Comparison of ENCODE assay signal across 22 cellular contexts in genomic region chr1:65985393-65986066, GRCh38.
DNase-seq lines count a peak whose midpoint lies in the region; ATAC-seq, FAIRE-seq and TF ChIP-seq lines count a peak whose summit lies in the region.
"Had no signal": no experiment of that assay in that cellular context is flagged by ENCODE, and none has a peak within 500 bp of the region (broad histone marks: within the 10 kb centered on the region; RNA-seq: fewer than 3 reads in every experiment).

No MANE protein-coding gene starts in this region.

- ATAC-seq in A549 (no peak), IMR-90 (ENCODE audit: low read depth) (no peak), GM21737 (IDR thresholded peaks at IDR 0.05; ENCODE audit: unreplicated experiment) (no peak)
- ATAC-seq: Panc1 had no signal

- no peak overlapping the region for H3K18ac ChIP-seq in IMR-90 (ENCODE audit: low read depth, low read length)

- H4K91ac ChIP-seq in IMR-90 (ENCODE audit: insufficient read depth, low read depth, low read length): no peak overlapping the region

- no peak overlapping the region for H2BK5ac ChIP-seq in IMR-90 (ENCODE audit: low read depth, low read length, poor library complexity, severe bottlenecking)

- no TSS peak for BruUV-seq in IMR-90 (replicated peaks; lab: Mats Ljungman, UMichigan)

- WGBS in A549 (ENCODE audit: missing lambda C conversion rate): 50% methylated on average over 1 of the region's 1 CpG
- WGBS in IMR-90 (ENCODE audit: extremely low coverage in 2 of 2, insufficient read length in 1 of 2), 2 experiments: no CpG with 5 or more reads among the region's 1 CpG
- WGBS in GM23248 (ENCODE audit: low coverage in 1 of 2, low lambda C conversion rate in 2 of 2, missing lambda C conversion rate in 2 of 2), 2 experiments: 92 to 94% methylated on average over 1 of the region's 1 CpG

- H3K9me1 ChIP-seq in IMR-90 (ENCODE audit: insufficient read depth, low read length): no peaks in the 10 kb centered on the region

- H3K4me3 ChIP-seq in A549 (no peak overlapping the region), IMR-90 (ENCODE audit: insufficient read depth, low read depth, low read length) (no peak overlapping the region), dorsolateral prefrontal cortex (peak overlapping the region in 20 of 59 donors; percentile 4 to 53 (median 24)), GM23248 (no peak overlapping the region)
- H3K4me3 ChIP-seq: BLaER1 treated with 17β-estradiol and CSF1 and Interleukin-3, amounts not matched to agents 10 nM and 100 nM had no signal

- no peak for FAIRE-seq in A549 (lab: Jason Lieb, UNC)
- FAIRE-seq: D721Med, GM19239, H54 had no signal

- H2AK5ac ChIP-seq in IMR-90 (ENCODE audit: low read depth, low read length): no peak overlapping the region

- H2AFZ ChIP-seq in IMR-90 (replicated peaks; ENCODE audit: low read length, poor library complexity) (no peak overlapping the region), GM23248 (no peak overlapping the region)

- TF ChIP-seq CTCF in A549 (IDR thresholded peaks at IDR 0.05): no peak
- TF ChIP-seq CTCF in IMR-90 (conservative IDR thresholded peaks at IDR 0.05; ENCODE audit: low read depth, low read length): no peak
- TF ChIP-seq CTCF in dorsolateral prefrontal cortex (IDR thresholded peaks at IDR 0.05 in 54 of 56, conservative IDR thresholded peaks at IDR 0.05 in 2 of 56; ENCODE audit: low read depth in 1 of 56, partially characterized antibody in 56 of 56): peak in 35 of 56 donors; percentile 8 to 57 (median 30)

- no peaks in the 10 kb centered on the region for H3K79me1 ChIP-seq in IMR-90 (ENCODE audit: low read depth in 1 of 2, low read length in 2 of 2)

- H3K14ac ChIP-seq in IMR-90 (replicated peaks; ENCODE audit: low read depth, low read length): no peak overlapping the region

- POLR2A ChIA-PET in A549 (lab: Yijun Ruan, JAX): no interaction called here
- POLR2A ChIA-PET in IMR-90 (lab: Charles Lee; ENCODE audit: unreplicated experiment): no interaction called here

- no peak overlapping the region for H3K56ac ChIP-seq in IMR-90 (ENCODE audit: extremely low read depth, insufficient read depth, low read length)

- H3K4ac ChIP-seq in IMR-90 (ENCODE audit: low read depth, low read length): no peak overlapping the region

- intact Hi-C loops in IMR-90 (cut with micrococcal nuclease): no loop called here
- intact Hi-C loops in dorsolateral prefrontal cortex (cut with DNase I): no loop called here

- H2AK9ac ChIP-seq in IMR-90 (replicated peaks; ENCODE audit: low read depth, low read length, poor library complexity): no peak overlapping the region

- H3K9ac ChIP-seq in IMR-90 (ENCODE audit: low read depth, low read length) (no peak overlapping the region), GM23248 (no peak overlapping the region)
- H3K9ac ChIP-seq: BLaER1 treated with 17β-estradiol and CSF1 and Interleukin-3, amounts not matched to agents 10 nM and 100 nM had no signal

- no peaks in the 10 kb centered on the region for H3K36me3 ChIP-seq in IMR-90 (ENCODE audit: control insufficient read depth, insufficient read depth, low read length)
- no peaks in the 10 kb centered on the region for H3K36me3 ChIP-seq in GM23248 (ENCODE audit: low read depth)
- H3K36me3 ChIP-seq: BLaER1 treated with 17β-estradiol and CSF1 and Interleukin-3, amounts not matched to agents 10 nM and 100 nM had no signal

- H3K27ac ChIP-seq in A549 (0 out of 6 replicates have a peak overlapping the region, but pooled peaks of 1 of the 2 experiments have one; percentile 43), IMR-90 (ENCODE audit: insufficient read depth, low read length) (no peak overlapping the region), dorsolateral prefrontal cortex (peak overlapping the region in 57 of 59 donors; percentile 2 to 98 (median 73)), GM23248 (no peak overlapping the region)
- H3K27ac ChIP-seq: BLaER1 treated with 17β-estradiol and CSF1 and Interleukin-3, amounts not matched to agents 10 nM and 100 nM had no signal

- no peaks in the 10 kb centered on the region for H3K79me2 ChIP-seq in GM23248 (ENCODE audit: insufficient read depth)

- no peak overlapping the region for H2BK20ac ChIP-seq in IMR-90 (ENCODE audit: low read depth, low read length)

- DNase-seq in A549 (ENCODE audit: low read depth in 1 of 2, low spot score in 1 of 2): no peak
- DNase-seq in IMR-90: no peak
- no peak for DNase-seq in dorsolateral prefrontal cortex
- DNase-seq in pons (ENCODE audit: low spot score): peak; percentile 85
- no peak for DNase-seq in NCI-H82 (lab: John Stamatoyannopoulos, UW)
- no peak for DNase-seq in GM23248
- DNase-seq: CD4-positive, alpha-beta T cell; Karpas-422; NCI-H1105; NCI-H2029; NCI-H446; NCI-H524 treated with DMSO at 0.1 percent for 48 hours; NCI-H774; NK-92 treated with Interleukin-12 subunit alpha and Interleukin-12 subunit beta, amount 100 ng/mL, for 24 hours; SHP77 treated with DMSO at 0.1 percent for 48 hours; SW 1271 had no signal

- dilution Hi-C loops in IMR-90 (cut with HindIII; ENCODE audit: low sequenced_read_pairs, unreplicated experiment): no loop called here

- no peak overlapping the region for H4K8ac ChIP-seq in IMR-90 (ENCODE audit: low read depth in 2 of 2, low read length in 2 of 2)

- H3K4me2 ChIP-seq in A549 (peak overlapping the region; percentile 20), IMR-90 (ENCODE audit: low read depth, low read length) (no peak overlapping the region), GM23248 (ENCODE audit: unreplicated experiment) (no peak overlapping the region)

- H3K23ac ChIP-seq in IMR-90 (ENCODE audit: low read depth, low read length): no peak overlapping the region

- H2BK15ac ChIP-seq in IMR-90 (ENCODE audit: low read depth, low read length): no peak overlapping the region

- no peak overlapping the region for H4K5ac ChIP-seq in IMR-90 (ENCODE audit: low read depth, low read length)

- H3K27me3 ChIP-seq in IMR-90 (ENCODE audit: control insufficient read depth, insufficient read depth, low read length) (no peaks in the 10 kb centered on the region), dorsolateral prefrontal cortex (no peaks in the 10 kb centered on the region), GM23248 (replicated peaks; ENCODE audit: insufficient read depth) (no peaks in the 10 kb centered on the region)
- H3K27me3 ChIP-seq: BLaER1 treated with 17β-estradiol and CSF1 and Interleukin-3, amounts not matched to agents 10 nM and 100 nM had no signal

- no peak for TF ChIP-seq EP300 in A549 (IDR thresholded peaks at IDR 0.05)

- no peaks in the 10 kb centered on the region for H3K9me2 ChIP-seq in GM23248 (ENCODE audit: insufficient read depth)

- no peaks in the 10 kb centered on the region for H4K20me1 ChIP-seq in IMR-90 (ENCODE audit: insufficient read depth, low read length)
- H4K20me1 ChIP-seq in GM23248 (ENCODE audit: insufficient read depth): no peaks in the 10 kb centered on the region
- H4K20me1 ChIP-seq: BLaER1 treated with 17β-estradiol and CSF1 and Interleukin-3, amounts not matched to agents 10 nM and 100 nM had no signal

- no peaks in the 10 kb centered on the region for H3K9me3 ChIP-seq in A549
- no peaks in the 10 kb centered on the region for H3K9me3 ChIP-seq in IMR-90 (ENCODE audit: control insufficient read depth, insufficient read depth, low read length)
- no peaks in the 10 kb centered on the region for H3K9me3 ChIP-seq in GM23248 (ENCODE audit: low read depth)
- H3K9me3 ChIP-seq: BLaER1 treated with 17β-estradiol and CSF1 and Interleukin-3, amounts not matched to agents 10 nM and 100 nM had no signal

- H2BK120ac ChIP-seq in IMR-90 (ENCODE audit: low read depth, low read length): no peak overlapping the region

- CTCF ChIA-PET in A549 (lab: Yijun Ruan, JAX): interaction anchor here (1.0 to 2.3 kb wide), 8 partner anchors 9 to 461 kb away, joined by 3 to 9 read pairs (median 4); no protein-coding TSS in a partner anchor
- CTCF ChIA-PET in IMR-90 (lab: Yijun Ruan, JAX): interaction anchor here (0.5 to 0.7 kb wide), 2 partner anchors 22 to 257 kb away, joined by 3 read pairs; no protein-coding TSS in a partner anchor

- in situ Hi-C loops in IMR-90 (cut with MboI; ENCODE audit: low sequenced_read_pairs) (no loop called here), GM23248 (cut with MboI) (no loop called here)

- no peak for TF ChIP-seq POLR2A in A549 (IDR thresholded peaks at IDR 0.05; ENCODE audit: low read length)
- TF ChIP-seq POLR2A in IMR-90 (IDR thresholded peaks at IDR 0.05; ENCODE audit: low read depth, low read length): no peak

- no peaks in the 10 kb centered on the region for H3F3A ChIP-seq in GM23248 (ENCODE audit: insufficient read depth)

- H3K4me1 ChIP-seq in A549 (peaks cover 22% of the 10 kb centered on the region), IMR-90 (ENCODE audit: control insufficient read depth, insufficient read depth, low read length) (no peaks in the 10 kb centered on the region), GM23248 (ENCODE audit: insufficient read depth) (no peaks in the 10 kb centered on the region)

- TF ChIP-seq RAD21 in A549 (conservative IDR thresholded peaks at IDR 0.05 in 1 of 2, IDR thresholded peaks at IDR 0.05 in 1 of 2): no peak
- no peak for TF ChIP-seq RAD21 in IMR-90 (IDR thresholded peaks at IDR 0.05; ENCODE audit: low read length)

TF ChIP-seq in A549, 52 proteins besides CTCF, POLR2A, EP300 and RAD21:
- TF ChIP-seq SREBF2 (IDR thresholded peaks at IDR 0.05) (no peak), MAFK (IDR thresholded peaks at IDR 0.05; ENCODE audit: partially characterized antibody) (peak; percentile 40), PHF8 (IDR thresholded peaks at IDR 0.05; ENCODE audit: borderline replicate concordance, low read depth) (no peak)

TF ChIP-seq in IMR-90, 13 proteins besides CTCF, POLR2A, EP300 and RAD21:
- no peak for TF ChIP-seq RCOR1 (IDR thresholded peaks at IDR 0.05; ENCODE audit: insufficient replicate concordance, low read length)
- peak; percentile 55; the same call in 1 of the 2 replicates for TF ChIP-seq MAFK (IDR thresholded peaks at IDR 0.05; ENCODE audit: low read depth, low read length)

Comparison
In these comparisons a context has a peak if more than half of its experiments do, and no peak if none do; other contexts are left out.
1. H3K27ac ChIP-seq: peak in dorsolateral prefrontal cortex (57 of 59); none in IMR-90 (single experiment) and GM23248 (single experiment).
2. CTCF ChIP-seq: peak in dorsolateral prefrontal cortex (35 of 56); none in A549 (single experiment) and IMR-90 (single experiment).